ENCODE assay signal across 16 cellular contexts in the genomic region with DNA sequence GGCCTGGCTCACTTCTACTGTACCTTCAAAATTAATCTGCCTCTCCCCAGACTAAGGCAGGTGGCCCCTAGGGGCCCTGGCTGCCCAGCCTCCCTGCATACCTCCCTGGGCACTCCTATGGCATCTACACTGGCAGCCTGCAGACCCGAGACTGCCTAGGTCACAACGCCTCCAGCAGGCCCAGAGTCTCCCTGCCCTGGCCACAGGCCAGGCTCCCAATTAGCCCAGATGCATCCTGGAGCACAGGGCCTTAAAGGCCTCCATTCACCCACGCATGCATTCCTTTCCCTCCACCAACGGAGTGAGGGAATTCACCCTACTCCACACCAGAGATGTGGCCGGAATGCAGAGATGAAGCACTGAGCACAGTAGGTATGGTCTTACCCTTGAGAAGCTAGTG. TPM values are rescaled to one million over a fixed set of nuclear protein-coding genes. Genes with fewer than 3 reads are reported as not detected.
DNase-seq lines count a peak whose midpoint lies in the region; ATAC-seq and TF ChIP-seq lines count a peak whose summit lies in the region.
"Had no signal": no experiment of that assay in that cellular context is flagged by ENCODE, and none has a peak within 500 bp of the region (broad histone marks: within the 10 kb centered on the region; RNA-seq: fewer than 3 reads in every experiment).

No MANE protein-coding gene starts in this region.

- H3K4me2 ChIP-seq in osteoblast (ENCODE audit: insufficient read depth, low read length), result no peak overlapping the region

- no peaks in the 10 kb centered on the region for H4K20me1 ChIP-seq in osteoblast (ENCODE audit: insufficient read depth, low read length)

- DNase-seq in activated CD8-positive, alpha-beta memory T cell treated with anti-CD3 and anti-CD28 coated beads, Interleukin-2, amount 50 U/mL, for 48 hours, result peak; percentile 20
- DNase-seq in activated CD8-positive, alpha-beta memory T cell treated with anti-CD3 and anti-CD28 coated beads for 24 hours, result no peak
- peak; percentile 78 for DNase-seq in osteoblast (ENCODE audit: insufficient read length, low spot score, missing footprints)
- DNase-seq in G401 (ENCODE audit: low spot score), result no peak
- no peak for DNase-seq in COLO829 (ENCODE audit: low spot score)
- DNase-seq: CD4-positive, alpha-beta memory T cell; HCEC 1CT; IMR-90; Kasumi-1; NCI-H1436; NCI-H226; NCI-H526 had no signal

- no peaks in the 10 kb centered on the region for H3K79me2 ChIP-seq in osteoblast (ENCODE audit: insufficient read depth, low read length)

- H3K4me1 ChIP-seq in osteoblast (ENCODE audit: insufficient read depth, low read length), result no peaks in the 10 kb centered on the region

- in situ Hi-C loops in G401 (cut with HindIII; ENCODE audit: low sequenced_read_pairs), result no loop called here

- no peaks in the 10 kb centered on the region for H3K36me3 ChIP-seq in osteoblast (ENCODE audit: insufficient read depth, low read length)

- H3K27ac ChIP-seq in osteoblast (ENCODE audit: low read depth, low read length), result no peak overlapping the region

- H2AFZ ChIP-seq in osteoblast (ENCODE audit: low read length), result no peak overlapping the region

- peaks cover 82% of the 10 kb centered on the region for H3K27me3 ChIP-seq in osteoblast (ENCODE audit: insufficient read depth, low read length)

- ATAC-seq in SK-N-SH treated with all-trans-retinoic acid at 6 μM for 48 hours (peak; percentile 53), GM21515 (IDR thresholded peaks at IDR 0.05; ENCODE audit: unreplicated experiment) (no peak)

- TF ChIP-seq CTCF in osteoblast (IDR thresholded peaks at IDR 0.05; ENCODE audit: extremely low read depth, low read depth, low read length), result no peak

- H3K9me3 ChIP-seq in osteoblast (ENCODE audit: low read depth, low read length), result no peaks in the 10 kb centered on the region

- H3K4me3 ChIP-seq in osteoblast (ENCODE audit: insufficient read depth, low read length), result no peak overlapping the region

TF ChIP-seq in SK-N-SH treated with all-trans-retinoic acid at 6 μM for 48 hours, 23 proteins besides CTCF, POLR2A, EP300 and RAD21:
- TF ChIP-seq ESRRG (CRISPR knock-in tag; IDR thresholded peaks at IDR 0.05) (no peak), ZFP3 (CRISPR knock-in tag; IDR thresholded peaks at IDR 0.05) (peak; percentile 51; the same call in 1 of the 2 replicates), SNAI2 (CRISPR knock-in tag; IDR thresholded peaks at IDR 0.05) (no peak)

RNA-seq across cellular contexts. Expression of a gene that starts 1.9 kb away (rescaled TPM):
- not detected in 2 replicates for total RNA-seq in osteoblast
- total RNA-seq in G401 (2014; rRNA removed; shearing (Covaris generic)), result not detected in 2 replicates
- total RNA-seq: CD4-positive, alpha-beta memory T cell; HT-29; IMR-90; SK-MEL-5 had no signal

RNA-seq across cellular contexts. Expression of a gene that starts 5.6 kb away (rescaled TPM):
- not detected in 2 replicates for total RNA-seq in osteoblast
- total RNA-seq in G401 (2014; rRNA removed; shearing (Covaris generic)), result not detected in 2 replicates
- total RNA-seq: CD4-positive, alpha-beta memory T cell; HT-29; IMR-90; SK-MEL-5 had no signal

Comparison
In these comparisons a context has a peak if more than half of its experiments do, and no peak if none do; other contexts are left out.
1. DNase-seq: peak in activated CD8-positive, alpha-beta memory T cell treated with anti-CD3 and anti-CD28 coated beads, Interleukin-2, amount 50 U/mL, for 48 hours (single experiment) and osteoblast (single experiment); none in activated CD8-positive, alpha-beta memory T cell treated with anti-CD3 and anti-CD28 coated beads for 24 hours (single experiment), G401 (single experiment) and COLO829 (single experiment).